8 cellular contexts compared by ENCODE assay signal in genomic region chr2:37324536-37324785, GRCh38. TPM values are rescaled to one million over a fixed set of nuclear protein-coding genes. Genes with fewer than 3 reads are reported as not detected.
DNase-seq lines count a peak whose midpoint lies in the region; ATAC-seq, FAIRE-seq and TF ChIP-seq lines count a peak whose summit lies in the region.

No MANE protein-coding gene starts in this region.

- H3K27me3 ChIP-seq in MG63 (no peaks in the 10 kb centered on the region), GM12878 (replicated peaks in 1 of 2; ENCODE audit: control insufficient read depth in 2 of 2, insufficient read depth in 2 of 2, low read length in 1 of 2) (peaks cover 2 to 6% of the 10 kb centered on the region in 2 experiments)

- TF ChIP-seq EP300 in GM12878 (IDR thresholded peaks at IDR 0.05; ENCODE audit: borderline replicate concordance in 1 of 2, control insufficient read depth in 1 of 2, low read depth in 2 of 2, low read length in 2 of 2), result no peak

- no peak overlapping the region for H3K4me2 ChIP-seq in GM12878 (ENCODE audit: control insufficient read depth, insufficient read depth)

- no peak for TF ChIP-seq RAD21 in GM12878 (IDR thresholded peaks at IDR 0.05; ENCODE audit: insufficient read depth, low read depth, low read length)

- 4% methylated on average over 9 of the region's 33 CpGs for WGBS in GM12878 (ENCODE audit: insufficient coverage, insufficient replicate concordance, low lambda C conversion rate, missing lambda C conversion rate)

- CTCF ChIA-PET in GM12878 (lab: Yijun Ruan, JAX), result interaction anchor here (1.1 to 2.9 kb wide), 2 partner anchors 11 to 66 kb away, joined by 3 to 11 read pairs; no protein-coding TSS in a partner anchor

- RAD21 ChIA-PET in GM12878 (lab: Charles Lee; ENCODE audit: unreplicated experiment), result interaction anchor here (2.7 kb wide), 1 partner anchor 66 kb away, joined by 9 read pairs; no protein-coding TSS in a partner anchor

- no TSS peak for BruUV-seq in GM12878 (replicated peaks; lab: Mats Ljungman, UMichigan)

- DNase-seq in MG63 (no peak), GM12878 (ENCODE audit: low read depth, low spot score) (no peak), left colon (peak; percentile 82 to 86), NCI-H187 (lab: John Stamatoyannopoulos, UW) (no peak), NCI-H146 (lab: John Stamatoyannopoulos, UW) (no peak)
- DNase-seq in stimulated activated naive CD4-positive, alpha-beta T cell treated with Interleukin-2 at 50 U/mL for 16 hours (lab: John Stamatoyannopoulos, UW), result peak; percentile 68

- peak overlapping the region; percentile 50 for H2AFZ ChIP-seq in GM12878 (ENCODE audit: control insufficient read depth, low read depth, low read length)

- H4K20me1 ChIP-seq in GM12878 (ENCODE audit: control insufficient read depth, insufficient read depth), result no peaks in the 10 kb centered on the region

- POLR2A ChIA-PET in GM12878 (lab: Charles Lee), result no interaction called here

- peaks cover 7% of the 10 kb centered on the region for H3K36me3 ChIP-seq in MG63
- no peaks in the 10 kb centered on the region for H3K36me3 ChIP-seq in GM12878 (ENCODE audit: control insufficient read depth in 2 of 2, insufficient read depth in 2 of 2, low read length in 1 of 2)

- intact Hi-C loops in GM12878 (cut with micrococcal nuclease; ENCODE audit: unreplicated experiment) (loop anchor here (5.0 kb wide), 1 partner anchor 53 kb away; no protein-coding TSS in a partner anchor), left colon (cut with DNase I, micrococcal nuclease) (no loop called here)

- no peak for FAIRE-seq in GM12878 (lab: Jason Lieb, UNC)

- H3K9me3 ChIP-seq in MG63 (no peaks in the 10 kb centered on the region), GM12878 (replicated peaks; ENCODE audit: control insufficient read depth, insufficient read depth, low read length) (no peaks in the 10 kb centered on the region)

- H3K4me3 ChIP-seq in MG63 (peak overlapping the region; percentile 73), GM12878 (peak overlapping the region; percentile 69; the same call in 1 of the 2 replicates)

- SMC1A ChIA-PET in GM12878 (lab: Charles Lee; ENCODE audit: uncharacterized antibody, unreplicated experiment), result interaction anchor here (1.7 kb wide), 1 partner anchor 12 kb away, joined by 7 read pairs; no protein-coding TSS in a partner anchor

- H3K79me2 ChIP-seq in GM12878 (ENCODE audit: control insufficient read depth, insufficient read depth, low read length), result peaks cover 5% of the 10 kb centered on the region

- TF ChIP-seq POLR2A in GM12878 (IDR thresholded peaks at IDR 0.05; ENCODE audit: low read depth, low read length), result peak; percentile 78

- no peak overlapping the region for H3K9ac ChIP-seq in GM12878 (ENCODE audit: control insufficient read depth, insufficient read depth, low read length)

- H3K27ac ChIP-seq in GM12878 (ENCODE audit: control insufficient read depth, insufficient read depth), result no peak overlapping the region

- no peak for ATAC-seq in GM12878
- ATAC-seq in left colon, result no peak
- no peak for ATAC-seq in HG03039 (IDR thresholded peaks at IDR 0.05; ENCODE audit: unreplicated experiment)

- in situ Hi-C loops in GM12878 (cut with MboI), result no loop called here

- TF ChIP-seq CTCF in GM12872 (IDR thresholded peaks at IDR 0.05; ENCODE audit: insufficient read depth, low read depth, low read length) (0 out of 3 replicates have a peak, but pooled peaks have one; percentile 1), GM12878 (IDR thresholded peaks at IDR 0.05 in 2 of 3, conservative IDR thresholded peaks at IDR 0.05 in 1 of 3; ENCODE audit: control insufficient read depth in 2 of 3, extremely low read depth in 1 of 3, insufficient read depth in 1 of 3, low read depth in 3 of 3, low read length in 3 of 3) (0 out of 6 replicates have a peak, but pooled peaks of 1 of the 3 experiments have one; percentile 10)

- peaks cover 3% of the 10 kb centered on the region; the same call in 1 of the 2 replicates for H3K4me1 ChIP-seq in GM12878 (ENCODE audit: control insufficient read depth, insufficient read depth, low read length)

TF ChIP-seq in GM12878, 131 proteins besides CTCF, POLR2A, EP300 and RAD21:
- TF ChIP-seq SRF (IDR thresholded peaks at IDR 0.05; ENCODE audit: low read depth in 2 of 2, low read length in 2 of 2) (no peak), MXI1 (IDR thresholded peaks at IDR 0.05; ENCODE audit: low read depth, low read length) (0 out of 2 replicates have a peak, but pooled peaks have one; percentile 7), POLR2AphosphoS5 (IDR thresholded peaks at IDR 0.05; ENCODE audit: low read length) (no peak), TBL1XR1 (IDR thresholded peaks at IDR 0.05; ENCODE audit: low read depth, low read length) (0 out of 2 replicates have a peak, but pooled peaks have one; percentile 8), MTA3 (IDR thresholded peaks at IDR 0.05; ENCODE audit: borderline replicate concordance, low read length) (no peak), TCF7 (IDR thresholded peaks at IDR 0.05; ENCODE audit: borderline replicate concordance) (no peak), HCFC1 (IDR thresholded peaks at IDR 0.05; ENCODE audit: low read length) (no peak), HSF1 (IDR thresholded peaks at IDR 0.05; ENCODE audit: low read depth, low read length) (no peak), ATF2 (IDR thresholded peaks at IDR 0.05; ENCODE audit: low read length) (no peak)
TF ChIP-seq in GM12878: peak in this region for 2.

RNA-seq across cellular contexts. Expression of gene PRKD3, which starts 0.2 kb away (rescaled TPM):
- 27.8 and 52.4 TPM in 2 replicates for total RNA-seq in MG63 (2014; rRNA removed; shearing (Covaris generic); ENCODE audit: low replicate concordance)
- total RNA-seq in GM12878 (2013; cell fraction: nucleolus; rRNA removed), result 38.5 and 48.5 TPM in 2 replicates
- total RNA-seq in GM12878 (2014; rRNA removed) (9.0 and 11.4 TPM in 2 replicates), GM12878 (2014; rRNA removed; fragmentation: Illumina TruSeq; extraction: Trizol) (12.0 and 13.7 TPM in 2 replicates), GM12878 (2021) (10.4 and 14.9 TPM in 2 replicates), left colon (10 to 100 TPM; 16.8 to 23.5 TPM)
- polyA plus RNA-seq in GM12878 (2011; ENCODE audit: low read depth), result 6.8 TPM
- polyA plus RNA-seq in GM12878 (2011; rRNA removed) (8.2 and 10.8 TPM in 2 replicates), GM12878 (2014; fragmentation: Illumina TruSeq; extraction: Trizol) (11.1 and 14.2 TPM in 2 replicates), GM12878 (2014; fragmentation: Nextera tagmentation; extraction: Ambion mirVana) (1 to 10 TPM; 3.3 to 3.7 TPM), GM12878 (2014; rRNA removed) (6.1 and 7.5 TPM in 2 replicates), GM12878 (2016; fragmentation: Nextera tagmentation; extraction: Ambion mirVana) (1 to 10 TPM; 6.5 to 7.4 TPM)
- 4.5 and 5.0 TPM in 2 replicates for polyA plus RNA-seq in GM12878 (2011; cell fraction: cytosol; rRNA removed)
- 5.8 and 7.1 TPM in 2 replicates for polyA plus RNA-seq in GM12878 (2011; cell fraction: nucleus; rRNA removed)
- polyA plus RNA-seq in GM12878 (2012), result 9.5 and 10.6 TPM in 2 replicates
- 11.2 and 11.4 TPM in 2 replicates for polyA minus RNA-seq in GM12878 (2011; rRNA and poly(A)+ RNA removed)
- 5.3 and 7.6 TPM in 2 replicates for polyA minus RNA-seq in GM12878 (2011; cell fraction: cytosol; rRNA and poly(A)+ RNA removed)
- 5.7 and 9.8 TPM in 2 replicates for polyA minus RNA-seq in GM12878 (2011; cell fraction: nucleus; rRNA and poly(A)+ RNA removed)

RNA-seq across cellular contexts. Expression of gene QPCT, which starts 20.0 kb away (rescaled TPM):
- 0.59 and 3.4 TPM in 2 replicates for total RNA-seq in MG63 (2014; rRNA removed; shearing (Covaris generic); ENCODE audit: low replicate concordance)
- total RNA-seq in GM12878 (2013; cell fraction: nucleolus; rRNA removed), result not detected in 2 replicates
- total RNA-seq in GM12878 (2014; rRNA removed) (0.17 and 0.27 TPM in 2 replicates), GM12878 (2014; rRNA removed; fragmentation: Illumina TruSeq; extraction: Trizol) (0.18 TPM in 1 of 2 replicates, not detected in the other), GM12878 (2021) (0.15 and 0.16 TPM in 2 replicates), left colon (1 to 10 TPM; 4.2 to 7.9 TPM)
- polyA plus RNA-seq in GM12878 (2011; ENCODE audit: low read depth), result 0.20 TPM
- polyA plus RNA-seq in GM12878 (2011; rRNA removed) (0.14 and 0.52 TPM in 2 replicates), GM12878 (2014; fragmentation: Illumina TruSeq; extraction: Trizol) (0.19 TPM in 1 of 2 replicates, not detected in the other), GM12878 (2014; fragmentation: Nextera tagmentation; extraction: Ambion mirVana) (under 1 TPM; 0.14 to 0.24 TPM), GM12878 (2014; rRNA removed) (not detected in 2 replicates), GM12878 (2016; fragmentation: Nextera tagmentation; extraction: Ambion mirVana) (under 1 TPM; 0.24 to 0.86 TPM)
- 0.19 and 0.23 TPM in 2 replicates for polyA plus RNA-seq in GM12878 (2011; cell fraction: cytosol; rRNA removed)
- polyA plus RNA-seq in GM12878 (2011; cell fraction: nucleus; rRNA removed), result 0.23 and 0.28 TPM in 2 replicates
- 0.23 and 0.45 TPM in 2 replicates for polyA plus RNA-seq in GM12878 (2012)
- not detected in 2 replicates for polyA minus RNA-seq in GM12878 (2011; rRNA and poly(A)+ RNA removed)
- not detected in 2 replicates for polyA minus RNA-seq in GM12878 (2011; cell fraction: cytosol; rRNA and poly(A)+ RNA removed)
- polyA minus RNA-seq in GM12878 (2011; cell fraction: nucleus; rRNA and poly(A)+ RNA removed), result 0.57 TPM in 1 of 2 replicates, not detected in the other

Comparison
In these comparisons a context has a peak if more than half of its experiments do, and no peak if none do; other contexts are left out.
1. DNase-seq: peak in left colon (2 of 2) and stimulated activated naive CD4-positive, alpha-beta T cell treated with Interleukin-2 at 50 U/mL for 16 hours (single experiment); none in MG63 (single experiment), GM12878 (single experiment), NCI-H187 (0 of 2) and NCI-H146 (single experiment).